In the genomic region with DNA sequence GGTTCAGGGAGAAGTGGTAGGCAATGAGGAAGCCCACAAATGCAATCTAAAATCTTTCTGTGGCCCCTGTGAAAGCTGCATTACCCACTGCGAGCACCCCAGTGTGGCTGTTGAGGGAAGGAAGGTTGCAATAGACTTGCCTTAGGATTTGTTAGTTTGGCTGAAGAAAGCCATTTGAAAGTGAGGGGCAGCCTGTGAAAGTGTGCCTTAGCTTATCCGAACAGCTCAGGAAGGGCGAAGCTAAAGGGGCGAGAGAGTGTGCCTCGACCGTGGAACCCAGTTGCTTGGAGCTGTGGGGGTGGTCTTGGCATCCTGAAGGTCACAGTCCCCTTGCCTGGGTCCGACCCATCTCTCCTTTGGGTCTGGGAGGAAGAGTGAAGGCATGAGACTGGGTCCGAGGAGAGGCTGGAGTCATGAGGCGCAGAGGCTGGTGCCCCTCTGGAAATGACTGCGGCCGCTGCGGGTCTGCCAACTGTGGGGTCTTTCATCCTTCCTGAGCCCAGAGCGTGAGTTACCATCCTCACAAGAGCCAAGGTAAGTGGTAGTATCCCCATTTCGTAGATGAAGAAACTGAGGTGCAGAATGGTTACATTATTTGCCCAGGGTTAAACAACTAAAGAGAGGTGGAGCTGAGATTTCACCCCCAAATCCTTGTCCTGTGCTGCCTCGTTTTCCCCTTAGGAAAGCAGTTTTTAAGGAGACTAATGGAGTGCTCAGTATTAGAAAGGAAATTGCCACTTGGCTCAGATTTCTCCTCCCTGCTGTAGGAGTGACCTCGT, we compare ENCODE assay signal across 9 cellular contexts. TPM values are rescaled to one million over a fixed set of nuclear protein-coding genes. Genes with fewer than 3 reads are reported as not detected.
A peak's percentile ranks its signal among the peaks of the same experiment; 100 is the strongest.
DNase-seq lines count a peak whose midpoint lies in the region; ATAC-seq and TF ChIP-seq lines count a peak whose summit lies in the region.
"Had no signal": no experiment of that assay in that cellular context is flagged by ENCODE, and none has a peak within 500 bp of the region (broad histone marks: within the 10 kb centered on the region; RNA-seq: fewer than 3 reads in every experiment).

No MANE protein-coding gene starts in this region.

- H3K27me3 Mint-ChIP-seq in activated T-cell treated with anti-CD3 and anti-CD28 coated beads, Interleukin-2, amount 50 U/mL, for 4 hours (ENCODE audit: low read depth), result no peaks in the 10 kb centered on the region
- H3K27me3 Mint-ChIP-seq in brain, result no peaks in the 10 kb centered on the region
- H3K27me3 Mint-ChIP-seq in naive thymus-derived CD4-positive, alpha-beta T cell, result no peaks in the 10 kb centered on the region

- ATAC-seq in activated T-cell treated with anti-CD3 and anti-CD28 coated beads, Interleukin-2, amount 50 U/mL, for 4 hours, result no peak
- no peak for ATAC-seq in naive thymus-derived CD4-positive, alpha-beta T cell
- ATAC-seq in upper lobe of left lung (ENCODE audit: low FRiP score in 2 of 2) (no peak), HG03565 (IDR thresholded peaks at IDR 0.05; ENCODE audit: unreplicated experiment) (no peak), HG02610 (IDR thresholded peaks at IDR 0.05; ENCODE audit: unreplicated experiment) (no peak)
- ATAC-seq: gastrocnemius medialis had no signal

- H3K4me1 Mint-ChIP-seq in activated T-cell treated with anti-CD3 and anti-CD28 coated beads, Interleukin-2, amount 50 U/mL, for 4 hours (ENCODE audit: low read depth), result peaks cover 76% of the 10 kb centered on the region
- peaks cover 78% of the 10 kb centered on the region for H3K4me1 Mint-ChIP-seq in brain
- H3K4me1 Mint-ChIP-seq in naive thymus-derived CD4-positive, alpha-beta T cell, result peaks cover 51 to 85% (median 71%) of the 10 kb centered on the region in 7 donors

- no peak for TF ChIP-seq CTCF in brain (conservative IDR thresholded peaks at IDR 0.05)
- no peak for TF ChIP-seq CTCF in upper lobe of left lung (IDR thresholded peaks at IDR 0.05)

- H3K36me3 Mint-ChIP-seq in activated T-cell treated with anti-CD3 and anti-CD28 coated beads, Interleukin-2, amount 50 U/mL, for 4 hours (ENCODE audit: insufficient read depth), result peaks cover 9% of the 10 kb centered on the region
- H3K36me3 Mint-ChIP-seq in brain, result no peaks in the 10 kb centered on the region
- peaks cover 2 to 5% (median 4%) of the 10 kb centered on the region in 5 donors for H3K36me3 Mint-ChIP-seq in naive thymus-derived CD4-positive, alpha-beta T cell

- no peak for TF ChIP-seq EP300 in upper lobe of left lung (IDR thresholded peaks at IDR 0.05)

- H3K27ac Mint-ChIP-seq in brain, result peak overlapping the region; percentile 97 to 100 (median 99)
- peak overlapping the region; percentile 79 to 99 (median 94) for H3K27ac Mint-ChIP-seq in naive thymus-derived CD4-positive, alpha-beta T cell

- peaks cover 0 to 3% (median 0%) of the 10 kb centered on the region in 3 experiments for H3K36me3 ChIP-seq in naive thymus-derived CD4-positive, alpha-beta T cell (ENCODE audit: control insufficient read depth in 2 of 3, insufficient read depth in 3 of 3, low read length in 3 of 3)
- H3K36me3 ChIP-seq in upper lobe of left lung, result no peaks in the 10 kb centered on the region
- H3K36me3 ChIP-seq: gastrocnemius medialis had no signal

- no peak for DNase-seq in activated T-cell treated with anti-CD3 and anti-CD28 coated beads, Interleukin-2, amount 50 U/mL, for 4 hours
- no peak for DNase-seq in activated T-cell treated with anti-CD3 and anti-CD28 coated beads, Interleukin-2, amount 50 U/mL, for 1 hour
- DNase-seq in naive thymus-derived CD4-positive, alpha-beta T cell, result no peak
- DNase-seq in upper lobe of left lung, result no peak
- DNase-seq in stimulated activated CD4-positive, alpha-beta T cell treated with anti-CD3 and anti-CD28 coated beads, Interleukin-1b, Interleukin-23, amount 100 ng/mL, for 48 hours, result no peak
- DNase-seq: gastrocnemius medialis had no signal

- intact Hi-C loops in naive thymus-derived CD4-positive, alpha-beta T cell (cut with micrococcal nuclease), result loop anchor here in 1 of 2 donors (2.0 to 5.0 kb wide), 2 partner anchors 24 to 135 kb away; no protein-coding TSS in a partner anchor

- TF ChIP-seq POLR2A in upper lobe of left lung (IDR thresholded peaks at IDR 0.05), result no peak

- H3K4me3 Mint-ChIP-seq in activated T-cell treated with anti-CD3 and anti-CD28 coated beads, Interleukin-2, amount 50 U/mL, for 4 hours, result peak overlapping the region; percentile 33
- peak overlapping the region; percentile 79 to 95 (median 87) for H3K4me3 Mint-ChIP-seq in brain
- H3K4me3 Mint-ChIP-seq in naive thymus-derived CD4-positive, alpha-beta T cell, result peak overlapping the region; percentile 44 to 83 (median 75)

- WGBS in upper lobe of left lung, 2 donors, result 79 to 82% methylated on average over 16 of the region's 16 CpGs

- no peaks in the 10 kb centered on the region for H3K9me3 Mint-ChIP-seq in activated T-cell treated with anti-CD3 and anti-CD28 coated beads, Interleukin-2, amount 50 U/mL, for 4 hours
- no peaks in the 10 kb centered on the region for H3K9me3 Mint-ChIP-seq in brain
- H3K9me3 Mint-ChIP-seq in naive thymus-derived CD4-positive, alpha-beta T cell, result no peaks in the 10 kb centered on the region

- H3K4me3 ChIP-seq in naive thymus-derived CD4-positive, alpha-beta T cell (ENCODE audit: low read length), result peak overlapping the region; percentile 24
- no peak overlapping the region for H3K4me3 ChIP-seq in upper lobe of left lung

- CTCF ChIA-PET in naive thymus-derived CD4-positive, alpha-beta T cell (lab: Charles Lee), result interaction anchor here (0.5 to 2.3 kb wide), 16 partner anchors 8 to 349 kb away, joined by 3 to 10 read pairs (median 4); no protein-coding TSS in a partner anchor

- peak overlapping the region; percentile 71 for H3K27ac ChIP-seq in naive thymus-derived CD4-positive, alpha-beta T cell (ENCODE audit: low read depth, low read length)
- peak overlapping the region; percentile 87 to 92 (median 90) for H3K27ac ChIP-seq in upper lobe of left lung

- POLR2A ChIA-PET in naive thymus-derived CD4-positive, alpha-beta T cell (lab: Charles Lee), result interaction anchor here (0.6 to 4.2 kb wide), 7 partner anchors 12 to 374 kb away, joined by 3 to 28 read pairs (median 5); a partner anchor contains a TSS

- peaks cover 23 to 71% of the 10 kb centered on the region in 2 donors for H3K4me1 ChIP-seq in naive thymus-derived CD4-positive, alpha-beta T cell (ENCODE audit: control insufficient read depth in 2 of 2, insufficient read depth in 2 of 2, low read length in 2 of 2)
- H3K4me1 ChIP-seq in upper lobe of left lung, result peaks cover 69 to 82% (median 76%) of the 10 kb centered on the region in 4 donors

- H3K27me3 ChIP-seq in naive thymus-derived CD4-positive, alpha-beta T cell (ENCODE audit: control insufficient read depth in 2 of 2, insufficient read depth in 2 of 2, low read length in 2 of 2), result no peaks in the 10 kb centered on the region
- H3K27me3 ChIP-seq in upper lobe of left lung, result no peaks in the 10 kb centered on the region
- H3K27me3 ChIP-seq: gastrocnemius medialis had no signal

- no peaks in the 10 kb centered on the region for H3K9me3 ChIP-seq in naive thymus-derived CD4-positive, alpha-beta T cell (ENCODE audit: control insufficient read depth in 2 of 3, low read length in 3 of 3)
- no peaks in the 10 kb centered on the region for H3K9me3 ChIP-seq in upper lobe of left lung
- H3K9me3 ChIP-seq: gastrocnemius medialis had no signal

RNA-seq across cellular contexts. Expression of a gene that starts 24.4 kb away (rescaled TPM):
- 10 to 100 TPM; 13.9 to 16.3 (median 15.6) TPM for total RNA-seq in activated T-cell treated with anti-CD3 and anti-CD28 coated beads, Interleukin-2, amount 50 U/mL, for 4 hours
- 64.7 TPM for polyA plus RNA-seq in brain (ENCODE audit: insufficient read depth, low read depth, low replicate concordance)
- 10 to 100 TPM; 12.4 to 26.3 (median 15.1) TPM for total RNA-seq in naive thymus-derived CD4-positive, alpha-beta T cell
- 10 to 100 TPM in 1 of 2 donors, 1 to 10 TPM in 1; 8.4 to 14.7 TPM for polyA plus RNA-seq in naive thymus-derived CD4-positive, alpha-beta T cell
- 10 to 100 TPM; 23.6 to 40.2 (median 33.7) TPM for total RNA-seq in upper lobe of left lung

RNA-seq across cellular contexts. Expression of a gene that starts 25.3 kb away (rescaled TPM):
- 10 to 100 TPM in 1 of 3 donors, 1 to 10 TPM in 2; 9.5 to 11.2 (median 9.7) TPM for total RNA-seq in activated T-cell treated with anti-CD3 and anti-CD28 coated beads, Interleukin-2, amount 50 U/mL, for 4 hours
- 12.2 TPM for polyA plus RNA-seq in brain (ENCODE audit: insufficient read depth, low read depth, low replicate concordance)
- total RNA-seq in naive thymus-derived CD4-positive, alpha-beta T cell, result 10 to 100 TPM; 10.7 to 13.3 (median 11.8) TPM
- polyA plus RNA-seq in naive thymus-derived CD4-positive, alpha-beta T cell, result 10 to 100 TPM in 1 of 2 donors, 1 to 10 TPM in 1; 8.6 to 14.8 TPM
- total RNA-seq in upper lobe of left lung, result 10 to 100 TPM in 5 of 6 donors, 1 to 10 TPM in 1; 8.0 to 37.7 (median 13.0) TPM

RNA-seq across cellular contexts. Expression of a gene that starts 35.1 kb away (rescaled TPM):
- 100 to 1,000 TPM; 123 to 132 (median 123) TPM for total RNA-seq in activated T-cell treated with anti-CD3 and anti-CD28 coated beads, Interleukin-2, amount 50 U/mL, for 4 hours
- 115 TPM for polyA plus RNA-seq in brain (ENCODE audit: insufficient read depth, low read depth, low replicate concordance)
- total RNA-seq in naive thymus-derived CD4-positive, alpha-beta T cell, result 10 to 100 TPM; 52.0 to 70.8 (median 61.3) TPM
- polyA plus RNA-seq in naive thymus-derived CD4-positive, alpha-beta T cell, result 10 to 100 TPM; 32.3 to 36.1 TPM
- 100 to 1,000 TPM in 1 of 6 donors, 10 to 100 TPM in 5; 45.9 to 116 (median 61.1) TPM for total RNA-seq in upper lobe of left lung

RNA-seq across cellular contexts. Expression of a gene that starts 56.9 kb away (rescaled TPM):
- total RNA-seq in activated T-cell treated with anti-CD3 and anti-CD28 coated beads, Interleukin-2, amount 50 U/mL, for 4 hours, result not detected
- not detected for polyA plus RNA-seq in brain (ENCODE audit: insufficient read depth, low read depth, low replicate concordance)
- total RNA-seq in naive thymus-derived CD4-positive, alpha-beta T cell, result not detected
- not detected for polyA plus RNA-seq in naive thymus-derived CD4-positive, alpha-beta T cell
- total RNA-seq in upper lobe of left lung, result 100 to 1,000 TPM in 2 of 6 donors, 10 to 100 TPM in 3, 1 to 10 TPM in 1; 9.0 to 193 (median 38.2) TPM

Comparison
In these comparisons a context has a peak if more than half of its experiments do, and no peak if none do; other contexts are left out.
1. H3K4me3 Mint-ChIP-seq: peak in every context shown above with its lines; median percentile 87 in brain; 75 in naive thymus-derived CD4-positive, alpha-beta T cell; 33 in activated T-cell treated with anti-CD3 and anti-CD28 coated beads, Interleukin-2, amount 50 U/mL, for 4 hours.